Comparison of ENCODE assay signal across 21 cellular contexts in the genomic region with DNA sequence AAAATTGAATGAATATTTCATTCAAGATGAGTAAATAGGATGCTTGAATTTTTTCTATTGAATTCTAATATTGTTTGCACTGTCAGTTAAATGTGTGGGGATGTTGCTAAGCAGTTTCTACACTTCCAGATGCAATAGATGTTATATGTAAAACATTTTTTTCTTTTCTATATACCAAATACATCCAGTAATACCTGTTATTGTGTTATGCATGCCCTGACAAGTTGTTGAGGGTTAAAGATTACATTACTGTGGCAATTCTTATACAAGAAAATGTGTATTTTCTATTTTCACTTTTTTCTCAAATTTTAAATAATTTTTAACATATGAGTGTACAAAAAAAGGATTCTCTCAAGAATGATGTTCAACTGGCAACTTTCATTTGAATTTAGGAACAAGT.
DNase-seq lines count a peak whose midpoint lies in the region; ATAC-seq, FAIRE-seq and TF ChIP-seq lines count a peak whose summit lies in the region.
"Had no signal": no experiment of that assay in that cellular context is flagged by ENCODE, and none has a peak within 500 bp of the region (broad histone marks: within the 10 kb centered on the region; RNA-seq: fewer than 3 reads in every experiment).

No MANE protein-coding gene starts in this region.

- no peak overlapping the region for H3K27ac Mint-ChIP-seq in MCF 10A (ENCODE audit: low read depth, unreplicated experiment)
- H3K27ac Mint-ChIP-seq: B cell; CD4-positive, alpha-beta T cell; CD8-positive, alpha-beta T cell had no signal

- no peak overlapping the region for H3K9ac ChIP-seq in mammary epithelial cell (ENCODE audit: insufficient read depth, low read length)
- H3K9ac ChIP-seq: BLaER1 treated with 17β-estradiol and CSF1 and Interleukin-3, amounts not matched to agents 10 nM and 100 nM had no signal

- FAIRE-seq in pancreas (lab: Jason Lieb, UNC) = no peak
- FAIRE-seq: D721Med, G401.6, GM12891, GM19239 had no signal

- H3K27me3 ChIP-seq in mammary epithelial cell (ENCODE audit: insufficient read depth, low read length) = no peaks in the 10 kb centered on the region
- H3K27me3 ChIP-seq in pancreas = peaks cover 0 to 4% (median 0%) of the 10 kb centered on the region in 4 donors
- H3K27me3 ChIP-seq: BLaER1 treated with 17β-estradiol and CSF1 and Interleukin-3, amounts not matched to agents 10 nM and 100 nM had no signal

- no peaks in the 10 kb centered on the region for H3K9me3 Mint-ChIP-seq in MCF 10A (ENCODE audit: unreplicated experiment)
- H3K9me3 Mint-ChIP-seq: CD4-positive, alpha-beta T cell; CD8-positive, alpha-beta T cell had no signal

- dilution Hi-C loops in mammary epithelial cell (cut with HindIII; ENCODE audit: low sequenced_read_pairs) = no loop called here

- POLR2A ChIA-PET in MCF 10A (lab: Yijun Ruan, JAX) = interaction anchor here (0.6 to 1.6 kb wide), 3 partner anchors 50 to 78 kb away, joined by 3 to 5 read pairs (median 4); no protein-coding TSS in a partner anchor

- no peak overlapping the region for H2AFZ ChIP-seq in mammary epithelial cell (ENCODE audit: low read depth, low read length)

- DNase-seq in mammary epithelial cell (no peak), MCF 10A (ENCODE audit: unreplicated experiment) (no peak), epithelial cell of esophagus (ENCODE audit: low read depth) (peak; percentile 67), cerebellum (ENCODE audit: low spot score) (no peak), pancreas (no peak)
- DNase-seq: AML-193; Caco-2; Calu3; CD4-positive, alpha-beta T cell; CD8-positive, alpha-beta T cell; DMS79 treated with DMSO at 0.1 percent for 48 hours; GF-D8 had no signal

- peak overlapping the region; percentile 51 for H3K4me2 ChIP-seq in mammary epithelial cell (ENCODE audit: insufficient read depth, low read depth, low read length)
- H3K4me2 ChIP-seq: BLaER1 treated with 17β-estradiol and CSF1 and Interleukin-3, amounts not matched to agents 10 nM and 100 nM had no signal

- no peaks in the 10 kb centered on the region for H4K20me1 ChIP-seq in mammary epithelial cell (ENCODE audit: insufficient read depth, low read length)
- H4K20me1 ChIP-seq: BLaER1 treated with 17β-estradiol and CSF1 and Interleukin-3, amounts not matched to agents 10 nM and 100 nM had no signal

- H3K27ac ChIP-seq in mammary epithelial cell (ENCODE audit: insufficient read depth, low read depth, low read length) (no peak overlapping the region), pancreas (no peak overlapping the region)
- H3K27ac ChIP-seq: 22Rv1; A549; BLaER1 treated with 17β-estradiol and CSF1 and Interleukin-3, amounts not matched to agents 10 nM and 100 nM; C4-2B had no signal

- no peak overlapping the region for H3K4me3 Mint-ChIP-seq in MCF 10A (ENCODE audit: unreplicated experiment)
- H3K4me3 Mint-ChIP-seq: B cell; CD4-positive, alpha-beta T cell; CD8-positive, alpha-beta T cell had no signal

- H3K4me1 ChIP-seq in mammary epithelial cell (ENCODE audit: insufficient read depth, low read length) (peaks cover 7% of the 10 kb centered on the region), pancreas (no peaks in the 10 kb centered on the region)
- H3K4me1 ChIP-seq: BLaER1 treated with 17β-estradiol and CSF1 and Interleukin-3, amounts not matched to agents 10 nM and 100 nM; Caco-2 had no signal

- intact Hi-C loops in mammary epithelial cell (cut with micrococcal nuclease) = loop anchor here (5.0 kb wide), 1 partner anchor 176 kb away; no protein-coding TSS in a partner anchor
- intact Hi-C loops in MCF 10A (cut with micrococcal nuclease) = no loop called here
- intact Hi-C loops in pancreas (cut with DNase I) = no loop called here

- H3K9me3 ChIP-seq in mammary epithelial cell (replicated peaks; ENCODE audit: insufficient read depth, low read length) (no peaks in the 10 kb centered on the region), pancreas (no peaks in the 10 kb centered on the region)
- H3K9me3 ChIP-seq: A549; BLaER1 treated with 17β-estradiol and CSF1 and Interleukin-3, amounts not matched to agents 10 nM and 100 nM; Caco-2 had no signal

- H3K4me1 Mint-ChIP-seq in MCF 10A (ENCODE audit: insufficient read depth, unreplicated experiment) = peaks cover 4% of the 10 kb centered on the region
- H3K4me1 Mint-ChIP-seq: B cell had no signal

- H3K79me2 ChIP-seq in mammary epithelial cell (ENCODE audit: insufficient read depth, low read length) = no peaks in the 10 kb centered on the region

- CTCF ChIA-PET in mammary epithelial cell (lab: Charles Lee; ENCODE audit: low non-redundant PET) = no interaction called here
- CTCF ChIA-PET in MCF 10A (lab: Yijun Ruan, JAX) = interaction anchor here (0.6 kb wide), 1 partner anchor 21 kb away, joined by 3 read pairs; no protein-coding TSS in a partner anchor

- in situ Hi-C loops in mammary epithelial cell (cut with MboI; ENCODE audit: low sequenced_read_pairs in 2 of 2) = no loop called here

- no peak for ATAC-seq in pancreas
- ATAC-seq: A549; CD8-positive, alpha-beta T cell had no signal

- H3K36me3 Mint-ChIP-seq in MCF 10A (ENCODE audit: insufficient read depth, unreplicated experiment) = no peaks in the 10 kb centered on the region
- H3K36me3 Mint-ChIP-seq: CD8-positive, alpha-beta T cell had no signal

- no peak for TF ChIP-seq CTCF in mammary epithelial cell (conservative IDR thresholded peaks at IDR 0.05 in 1 of 2, IDR thresholded peaks at IDR 0.05 in 1 of 2; ENCODE audit: extremely low read depth in 1 of 2, insufficient read depth in 1 of 2, low read depth in 1 of 2, low read length in 2 of 2)
- no peak for TF ChIP-seq CTCF in MCF 10A (IDR thresholded peaks at IDR 0.05; ENCODE audit: unreplicated experiment)
- TF ChIP-seq CTCF in epithelial cell of esophagus (IDR thresholded peaks at IDR 0.05; ENCODE audit: insufficient read depth, low read depth, low read length, missing control alignments) = no peak
- no peak for TF ChIP-seq CTCF in pancreas (IDR thresholded peaks at IDR 0.05)

- H3K4me3 ChIP-seq in mammary epithelial cell (replicated peaks in 1 of 3; ENCODE audit: insufficient read depth in 1 of 3, low read depth in 2 of 3, low read length in 3 of 3) (no peak overlapping the region), epithelial cell of esophagus (ENCODE audit: low read length) (no peak overlapping the region), pancreas (no peak overlapping the region)
- H3K4me3 ChIP-seq: A549; BLaER1 treated with 17β-estradiol and CSF1 and Interleukin-3, amounts not matched to agents 10 nM and 100 nM had no signal

- no peaks in the 10 kb centered on the region for H3K27me3 Mint-ChIP-seq in MCF 10A (ENCODE audit: insufficient read depth, unreplicated experiment)
- H3K27me3 Mint-ChIP-seq: B cell had no signal

- H3K36me3 ChIP-seq in mammary epithelial cell (ENCODE audit: insufficient read depth, low read length) (no peaks in the 10 kb centered on the region), pancreas (no peaks in the 10 kb centered on the region)
- H3K36me3 ChIP-seq: BLaER1 treated with 17β-estradiol and CSF1 and Interleukin-3, amounts not matched to agents 10 nM and 100 nM had no signal

- BruUV-seq in mammary epithelial cell (replicated peaks; lab: Mats Ljungman, UMichigan) (no TSS peak), MCF 10A (replicated peaks; lab: Mats Ljungman, UMichigan) (no TSS peak)
